ENCODE assay signal across 23 cellular contexts in the genomic region with DNA sequence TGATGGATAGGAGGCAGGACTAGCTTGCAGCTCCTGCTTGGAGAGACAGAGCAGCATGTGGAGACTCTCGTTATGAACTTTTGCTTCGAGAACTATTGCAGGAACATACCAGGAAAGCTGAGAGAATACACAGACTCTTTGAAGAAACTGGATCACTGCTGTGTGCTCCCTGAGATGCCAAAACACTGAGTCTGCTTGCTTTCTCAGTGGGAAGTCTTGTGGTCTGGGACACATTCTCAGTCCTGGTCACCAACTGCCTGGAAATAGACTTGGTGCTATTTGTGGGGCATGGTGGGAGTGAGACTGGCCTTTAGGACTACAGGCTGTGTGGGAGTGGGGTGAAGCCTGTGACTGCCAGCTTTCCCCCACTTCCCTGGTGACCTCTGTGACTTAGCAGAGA.
"Had no signal": no experiment of that assay in that cellular context is flagged by ENCODE, and none has a peak within 500 bp of the region (broad histone marks: within the 10 kb centered on the region; RNA-seq: fewer than 3 reads in every experiment).

No MANE protein-coding gene starts in this region.

- FAIRE-seq: TTC549 had no signal

- H3K9me3 ChIP-seq: ascending aorta had no signal

- H3K27ac ChIP-seq: ascending aorta, PC-9 had no signal

- H3K36me3 ChIP-seq: ascending aorta, MG63 had no signal

- H3K27me3 ChIP-seq: ascending aorta had no signal

- H2AFZ ChIP-seq: PC-9 had no signal

- H3K4me2 ChIP-seq: PC-9 had no signal

- ATAC-seq: activated CD8-positive, alpha-beta T cell treated with anti-CD3 and anti-CD28 coated beads for 36 hours; activated T-cell treated with anti-CD3 and anti-CD28 coated beads, Interleukin-2, amount 50 U/mL, for 72 hours; activated T-helper 17 cell treated with anti-CD3 and anti-CD28 coated beads, Interleukin-2, amount 50 U/mL, for 72 hours had no signal

- DNase-seq: activated CD4-positive, alpha-beta T cell treated with anti-CD3 and anti-CD28 coated beads, Interleukin-2, amount 10 ng/mL, durations not matched to agents 24 days and 14 days; activated CD4-positive, alpha-beta T cell treated with anti-CD3 and anti-CD28 coated beads, Interleukin-2, amount 50 U/mL, for 4 hours; activated CD8-positive, alpha-beta T cell treated with anti-CD3 and anti-CD28 coated beads for 36 hours; activated effector memory CD4-positive, alpha-beta T cell treated with anti-CD3 and anti-CD28 coated beads, Interleukin-2, amount 50 U/mL, for 16 hours; activated naive CD4-positive, alpha-beta T cell; activated naive CD8-positive, alpha-beta T cell treated with anti-CD3 and anti-CD28 coated beads, Interleukin-2, amount 10 ng/mL, durations not matched to agents 7 days and 5 days; activated T-cell treated with anti-CD3 and anti-CD28 coated beads, Interleukin-2, amount 50 U/mL, for 1 hour; activated T-cell treated with anti-CD3 and anti-CD28 coated beads, Interleukin-2, amount 50 U/mL, for 72 hours; amygdala; Kasumi-1; KG1; MG63; NCI-H1048; NCI-H1694; NCI-H2171; NCI-H526; NCI-H748 treated with DMSO at 0.1 percent for 48 hours; NK-92 treated with Interleukin-12 subunit alpha and Interleukin-12 subunit beta, amount 100 ng/mL, for 24 hours; PC-9; Right ventricle myocardium superior had no signal

- H3K4me3 ChIP-seq: ascending aorta, MG63, PC-9 had no signal

- H3K4me1 ChIP-seq: ascending aorta had no signal
